Comparison of ENCODE assay signal across 22 cellular contexts in genomic region chr3:41601404-41601987, GRCh38.
"Had no signal": no experiment of that assay in that cellular context is flagged by ENCODE, and none has a peak within 500 bp of the region (broad histone marks: within the 10 kb centered on the region; RNA-seq: fewer than 3 reads in every experiment).

No MANE protein-coding gene starts in this region.

- ATAC-seq: Panc1, Right ventricle myocardium inferior, T-cell had no signal

- H3K36me3 Mint-ChIP-seq: activated CD4-positive, alpha-beta memory T cell treated with anti-CD3 and anti-CD28 coated beads for 36 hours had no signal

- H3K9me3 Mint-ChIP-seq: activated B cell treated with CpG ODN at 0.5 μM for 24 hours; activated CD4-positive, alpha-beta memory T cell treated with anti-CD3 and anti-CD28 coated beads for 36 hours; activated CD4-positive, alpha-beta T cell treated with anti-CD3 and anti-CD28 coated beads, Interleukin-2, amount 10 ng/mL, durations not matched to agents 7 days and 5 days; activated T-helper 2 cell treated with anti-CD3 and anti-CD28 coated beads, Interferon-gamma antibody, Interleukin-2, Interleukin-4, amounts not matched to agents 10 μg/mL and 5 μg/mL and 100 μg/mL, durations not matched to agents 14 hours and 24 hours and 36 hours; T-cell had no signal

- DNase-seq: activated B cell treated with CpG ODN at 0.5 μM for 24 hours; activated CD4-positive, alpha-beta memory T cell treated with anti-CD3 and anti-CD28 coated beads for 36 hours; activated CD4-positive, alpha-beta T cell treated with anti-CD3 and anti-CD28 coated beads, Interleukin-2, amount 10 ng/mL, durations not matched to agents 7 days and 5 days; activated gamma-delta T cell treated with Interleukin-2 at 50 U/mL for 16 hours; activated naive CD4-positive, alpha-beta T cell treated with anti-CD3 and anti-CD28 coated beads, Interleukin-2, amount 50 U/mL, for 16 hours; activated T-cell treated with anti-CD3 and anti-CD28 coated beads for 4 hours; activated T-cell treated with anti-CD3 and anti-CD28 coated beads, Interleukin-2, amount 50 U/mL, for 48 hours; caudate nucleus; Karpas-422; NCI-H1048; NCI-H1930; NCI-H2171; NCI-H2227 treated with DMSO at 0.1 percent for 48 hours; NCI-H510A; NCI-H526 treated with DMSO at 0.1 percent for 48 hours; RPMI8226; T-cell; T1000 had no signal

- H3K27me3 Mint-ChIP-seq: activated B cell treated with CpG ODN at 0.5 μM for 24 hours; activated CD4-positive, alpha-beta memory T cell treated with anti-CD3 and anti-CD28 coated beads for 36 hours; activated CD4-positive, alpha-beta T cell treated with anti-CD3 and anti-CD28 coated beads, Interleukin-2, amount 10 ng/mL, durations not matched to agents 7 days and 5 days; IgD-negative memory B cell; T-cell had no signal

- H3K4me1 Mint-ChIP-seq: T-cell had no signal

- H3K27ac Mint-ChIP-seq: activated B cell treated with CpG ODN at 0.5 μM for 24 hours; activated CD4-positive, alpha-beta memory T cell treated with anti-CD3 and anti-CD28 coated beads for 36 hours; activated CD4-positive, alpha-beta T cell treated with anti-CD3 and anti-CD28 coated beads, Interleukin-2, amount 10 ng/mL, durations not matched to agents 7 days and 5 days; activated T-helper 2 cell treated with anti-CD3 and anti-CD28 coated beads, Interferon-gamma antibody, Interleukin-2, Interleukin-4, amounts not matched to agents 10 μg/mL and 5 μg/mL and 100 μg/mL, durations not matched to agents 14 hours and 24 hours and 36 hours; IgD-negative memory B cell; T-cell had no signal

- H3K4me3 Mint-ChIP-seq: activated B cell treated with CpG ODN at 0.5 μM for 24 hours; activated CD4-positive, alpha-beta memory T cell treated with anti-CD3 and anti-CD28 coated beads for 36 hours; activated CD4-positive, alpha-beta T cell treated with anti-CD3 and anti-CD28 coated beads, Interleukin-2, amount 10 ng/mL, durations not matched to agents 7 days and 5 days; T-cell had no signal
